ENCODE assay signal across 9 cellular contexts in genomic region chr6:118724211-118724610, GRCh38.
A peak's percentile ranks its signal among the peaks of the same experiment; 100 is the strongest.
DNase-seq lines count a peak whose midpoint lies in the region; ATAC-seq, FAIRE-seq and TF ChIP-seq lines count a peak whose summit lies in the region.
"Had no signal": no experiment of that assay in that cellular context is flagged by ENCODE, and none has a peak within 500 bp of the region (broad histone marks: within the 10 kb centered on the region; RNA-seq: fewer than 3 reads in every experiment).

No MANE protein-coding gene starts in this region.

- CTCF ChIA-PET in GM12878 (lab: Yijun Ruan, JAX) = interaction anchor here (1.4 kb wide), 2 partner anchors 13 to 14 kb away, joined by 3 to 4 read pairs; no protein-coding TSS in a partner anchor

- POLR2A ChIA-PET in GM12878 (lab: Charles Lee) = interaction anchor here (0.9 to 1.3 kb wide), 2 partner anchors 12 to 15 kb away, joined by 3 to 4 read pairs; no protein-coding TSS in a partner anchor

- no peak for DNase-seq in GM12878 (ENCODE audit: low read depth, low spot score)
- no peak for DNase-seq in islet precursor cell
- no peak for DNase-seq in NCI-H1694 treated with DMSO at 0.1 percent for 48 hours (lab: John Stamatoyannopoulos, UW)
- DNase-seq in NCI-H1092 treated with DMSO at 0.1 percent for 48 hours (lab: John Stamatoyannopoulos, UW) = no peak
- DNase-seq in osteocyte (ENCODE audit: extremely low spot score, unreplicated experiment) = no peak
- DNase-seq: NCI-H1105 treated with DMSO at 0.1 percent for 48 hours had no signal

- H3K27ac ChIP-seq in GM12878 (ENCODE audit: control insufficient read depth, insufficient read depth) = no peak overlapping the region; the same call in 1 of the 2 replicates

- no peak overlapping the region for H3K9ac ChIP-seq in GM12878 (ENCODE audit: control insufficient read depth, insufficient read depth, low read length)

- TF ChIP-seq CTCF in GM12878 (IDR thresholded peaks at IDR 0.05 in 2 of 3, conservative IDR thresholded peaks at IDR 0.05 in 1 of 3; ENCODE audit: control insufficient read depth in 2 of 3, extremely low read depth in 1 of 3, insufficient read depth in 1 of 3, low read depth in 3 of 3, low read length in 3 of 3) (no peak), osteocyte (IDR thresholded peaks at IDR 0.05) (no peak)

- no TSS peak for BruUV-seq in GM12878 (replicated peaks; lab: Mats Ljungman, UMichigan)

- H3K9me3 ChIP-seq in GM12878 (replicated peaks; ENCODE audit: control insufficient read depth, insufficient read depth, low read length) = no peaks in the 10 kb centered on the region; the same call in 2 of the 3 replicates

- no peaks in the 10 kb centered on the region for H3K36me3 ChIP-seq in GM12878 (ENCODE audit: control insufficient read depth in 2 of 2, insufficient read depth in 2 of 2, low read length in 1 of 2)

- peaks cover 4% of the 10 kb centered on the region for H3K27me3 Mint-ChIP-seq in osteocyte (ENCODE audit: unreplicated experiment)

- no peak overlapping the region for H3K4me3 ChIP-seq in GM12878

- ATAC-seq in GM18502 (IDR thresholded peaks at IDR 0.05; ENCODE audit: poor library complexity, unreplicated experiment) (peak; percentile 93), GM21360 (IDR thresholded peaks at IDR 0.05; ENCODE audit: unreplicated experiment) (peak; percentile 80), HG03196 (IDR thresholded peaks at IDR 0.05; ENCODE audit: unreplicated experiment) (peak; percentile 73), GM12878 (peak; percentile 88)

- H3K27me3 ChIP-seq in GM12878 (replicated peaks in 1 of 2; ENCODE audit: control insufficient read depth in 2 of 2, insufficient read depth in 2 of 2, low read length in 1 of 2) = no peaks in the 10 kb centered on the region

- no peak for TF ChIP-seq EP300 in GM12878 (IDR thresholded peaks at IDR 0.05; ENCODE audit: borderline replicate concordance in 1 of 2, control insufficient read depth in 1 of 2, low read depth in 2 of 2, low read length in 2 of 2)

- RAD21 ChIA-PET in GM12878 (lab: Charles Lee; ENCODE audit: unreplicated experiment) = no interaction called here

- H3K4me1 Mint-ChIP-seq in osteocyte (ENCODE audit: unreplicated experiment) = peaks cover 4% of the 10 kb centered on the region

- H3K4me2 ChIP-seq in GM12878 (ENCODE audit: control insufficient read depth, insufficient read depth) = peak overlapping the region; percentile 19

- H3K4me1 ChIP-seq in GM12878 (ENCODE audit: control insufficient read depth, insufficient read depth, low read length) = peaks cover 18% of the 10 kb centered on the region

- TF ChIP-seq RAD21 in GM12878 (IDR thresholded peaks at IDR 0.05; ENCODE audit: insufficient read depth, low read depth, low read length) = no peak

- SMC1A ChIA-PET in GM12878 (lab: Charles Lee; ENCODE audit: uncharacterized antibody, unreplicated experiment) = interaction anchor here (1.7 kb wide), 1 partner anchor 15 kb away, joined by 10 read pairs; no protein-coding TSS in a partner anchor

- no peak overlapping the region for H3K4me3 Mint-ChIP-seq in osteocyte (ENCODE audit: unreplicated experiment)

- TF ChIP-seq POLR2A in GM12878 (IDR thresholded peaks at IDR 0.05; ENCODE audit: low read depth, low read length) = no peak

- whole genome bisulfite sequencing in GM12878 (ENCODE audit: insufficient coverage, insufficient replicate concordance, low lambda C conversion rate, missing lambda C conversion rate) = 0% methylated on average over 3 of the region's 3 CpGs

- H3K36me3 Mint-ChIP-seq in osteocyte (ENCODE audit: unreplicated experiment) = no peaks in the 10 kb centered on the region

- no peak overlapping the region; the same call in 1 of the 2 replicates for H2AFZ ChIP-seq in GM12878 (ENCODE audit: control insufficient read depth, low read depth, low read length)

- no peaks in the 10 kb centered on the region for H3K79me2 ChIP-seq in GM12878 (ENCODE audit: control insufficient read depth, insufficient read depth, low read length)

- peak; percentile 70 for FAIRE-seq in GM12878 (lab: Jason Lieb, UNC)

- H3K27ac Mint-ChIP-seq in osteocyte (ENCODE audit: unreplicated experiment) = no peak overlapping the region

- intact Hi-C loops in GM12878 (cut with micrococcal nuclease; ENCODE audit: unreplicated experiment) = no loop called here

- in situ Hi-C loops in GM12878 (cut with MboI) = no loop called here

- H3K9me3 Mint-ChIP-seq in osteocyte (ENCODE audit: unreplicated experiment) = no peaks in the 10 kb centered on the region

- no peaks in the 10 kb centered on the region for H4K20me1 ChIP-seq in GM12878 (ENCODE audit: control insufficient read depth, insufficient read depth)

TF ChIP-seq in GM12878, 131 proteins besides CTCF, POLR2A, EP300 and RAD21:
- TF ChIP-seq, protein P1, sequence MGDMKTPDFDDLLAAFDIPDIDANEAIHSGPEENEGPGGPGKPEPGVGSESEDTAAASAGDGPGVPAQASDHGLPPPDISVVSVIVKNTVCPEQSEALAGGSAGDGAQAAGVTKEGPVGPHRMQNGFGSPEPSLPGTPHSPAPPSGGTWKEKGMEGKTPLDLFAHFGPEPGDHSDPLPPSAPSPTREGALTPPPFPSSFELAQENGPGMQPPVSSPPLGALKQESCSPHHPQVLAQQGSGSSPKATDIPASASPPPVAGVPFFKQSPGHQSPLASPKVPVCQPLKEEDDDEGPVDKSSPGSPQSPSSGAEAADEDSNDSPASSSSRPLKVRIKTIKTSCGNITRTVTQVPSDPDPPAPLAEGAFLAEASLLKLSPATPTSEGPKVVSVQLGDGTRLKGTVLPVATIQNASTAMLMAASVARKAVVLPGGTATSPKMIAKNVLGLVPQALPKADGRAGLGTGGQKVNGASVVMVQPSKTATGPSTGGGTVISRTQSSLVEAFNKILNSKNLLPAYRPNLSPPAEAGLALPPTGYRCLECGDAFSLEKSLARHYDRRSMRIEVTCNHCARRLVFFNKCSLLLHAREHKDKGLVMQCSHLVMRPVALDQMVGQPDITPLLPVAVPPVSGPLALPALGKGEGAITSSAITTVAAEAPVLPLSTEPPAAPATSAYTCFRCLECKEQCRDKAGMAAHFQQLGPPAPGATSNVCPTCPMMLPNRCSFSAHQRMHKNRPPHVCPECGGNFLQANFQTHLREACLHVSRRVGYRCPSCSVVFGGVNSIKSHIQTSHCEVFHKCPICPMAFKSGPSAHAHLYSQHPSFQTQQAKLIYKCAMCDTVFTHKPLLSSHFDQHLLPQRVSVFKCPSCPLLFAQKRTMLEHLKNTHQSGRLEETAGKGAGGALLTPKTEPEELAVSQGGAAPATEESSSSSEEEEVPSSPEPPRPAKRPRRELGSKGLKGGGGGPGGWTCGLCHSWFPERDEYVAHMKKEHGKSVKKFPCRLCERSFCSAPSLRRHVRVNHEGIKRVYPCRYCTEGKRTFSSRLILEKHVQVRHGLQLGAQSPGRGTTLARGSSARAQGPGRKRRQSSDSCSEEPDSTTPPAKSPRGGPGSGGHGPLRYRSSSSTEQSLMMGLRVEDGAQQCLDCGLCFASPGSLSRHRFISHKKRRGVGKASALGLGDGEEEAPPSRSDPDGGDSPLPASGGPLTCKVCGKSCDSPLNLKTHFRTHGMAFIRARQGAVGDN (IDR thresholded peaks at IDR 0.05) = no peak
- TF ChIP-seq MEF2B (IDR thresholded peaks at IDR 0.05; ENCODE audit: partially characterized antibody, poor library complexity, severe bottlenecking) = peak; percentile 29
- peak; percentile 91 for TF ChIP-seq POU2F2 (IDR thresholded peaks at IDR 0.05; ENCODE audit: borderline replicate concordance, low read depth, low read length)
- peak in 1 of 2 experiments; percentile 29; a peak in 1 of 4 replicates for TF ChIP-seq IKZF2 (IDR thresholded peaks at IDR 0.05)
- peak; percentile 34; the same call in 1 of the 2 replicates for TF ChIP-seq NFIC (IDR thresholded peaks at IDR 0.05; ENCODE audit: low read depth, low read length)
- no peak for TF ChIP-seq MYB (IDR thresholded peaks at IDR 0.05; ENCODE audit: borderline replicate concordance, low read depth, low read length)
- 0 out of 2 replicates have a peak, but pooled peaks have one; percentile 27 for TF ChIP-seq ATF2 (IDR thresholded peaks at IDR 0.05; ENCODE audit: low read length)
